ENCODE assay signal across 10 cellular contexts in the genomic region with DNA sequence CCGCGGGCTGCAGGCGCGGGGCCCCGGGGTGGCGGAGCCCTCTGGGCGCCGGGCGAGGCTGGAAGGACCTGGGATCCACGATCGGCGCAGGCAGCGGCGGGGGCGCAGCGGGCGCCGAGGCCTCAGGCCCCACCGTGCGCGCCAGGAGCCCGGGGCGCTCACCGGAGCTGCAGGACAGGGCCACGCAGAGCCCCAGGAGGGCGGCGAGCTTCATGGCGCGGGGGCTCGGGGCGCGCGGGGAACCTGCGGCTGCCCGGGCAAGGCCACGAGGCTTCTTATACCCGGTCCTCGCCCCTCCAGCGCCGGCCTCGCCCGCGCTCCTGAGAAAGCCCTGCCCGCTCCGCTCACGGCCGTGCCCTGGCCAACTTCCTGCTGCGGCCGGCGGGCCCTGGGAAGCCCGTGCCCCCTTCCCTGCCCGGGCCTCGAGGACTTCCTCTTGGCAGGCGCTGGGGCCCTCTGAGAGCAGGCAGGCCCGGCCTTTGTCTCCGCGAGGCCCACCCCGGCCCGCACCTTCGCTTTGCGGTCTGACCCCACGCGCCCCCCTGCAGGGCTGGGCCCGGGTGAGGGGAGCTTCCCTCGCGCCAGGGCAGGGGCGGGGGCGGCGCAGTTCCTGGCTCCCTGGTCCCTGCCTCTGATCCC. TPM values are rescaled to one million over a fixed set of nuclear protein-coding genes. Genes with fewer than 3 reads are reported as not detected.
A peak's percentile ranks its signal among the peaks of the same experiment; 100 is the strongest.
DNase-seq lines count a peak whose midpoint lies in the region; ATAC-seq and TF ChIP-seq lines count a peak whose summit lies in the region.
"Had no signal": no experiment of that assay in that cellular context is flagged by ENCODE, and none has a peak within 500 bp of the region (broad histone marks: within the 10 kb centered on the region; RNA-seq: fewer than 3 reads in every experiment).

Gene SCGB3A1 (minus strand): TSS at position 251 of the 639 bp plus-strand sequence. CDS start 37 bp downstream, at position 214.

- H3K79me2 ChIP-seq in mammary epithelial cell (ENCODE audit: insufficient read depth, low read length): no peaks in the 10 kb centered on the region

- no peak within 1 kb of the TSS for H3K9ac ChIP-seq in mammary epithelial cell (ENCODE audit: insufficient read depth, low read length)

- H3K4me2 ChIP-seq in mammary epithelial cell (ENCODE audit: insufficient read depth, low read depth, low read length): peak within 1 kb of the TSS; percentile 47

- CTCF ChIA-PET in mammary epithelial cell (lab: Charles Lee; ENCODE audit: low non-redundant PET): no interaction called here

- H3K4me1 ChIP-seq in mammary epithelial cell (ENCODE audit: insufficient read depth, low read length) (peaks cover 8% of the 10 kb centered on the region), mesodermal cell (ENCODE audit: control insufficient read depth, insufficient read depth, low read length, poor library complexity, severe bottlenecking) (no peaks in the 10 kb centered on the region), upper lobe of right lung (peaks cover 18% of the 10 kb centered on the region)

- in situ Hi-C loops in mammary epithelial cell (cut with MboI; ENCODE audit: low sequenced_read_pairs in 2 of 2): no loop called here

- H3K4me1 Mint-ChIP-seq in activated naive CD8-positive, alpha-beta T cell (ENCODE audit: low read depth): peaks cover 12% of the 10 kb centered on the region
- H3K4me1 Mint-ChIP-seq in activated naive CD8-positive, alpha-beta T cell treated with anti-CD3 and anti-CD28 coated beads, Interleukin-2, amount 50 U/mL, for 24 hours: peaks cover 7% of the 10 kb centered on the region

- ATAC-seq in activated naive CD8-positive, alpha-beta T cell treated with anti-CD3 and anti-CD28 coated beads, Interleukin-2, amount 50 U/mL, for 24 hours: no peak
- ATAC-seq in upper lobe of right lung (peak; percentile 70), HG03565 (IDR thresholded peaks at IDR 0.05; ENCODE audit: unreplicated experiment) (no peak)

- peak within 1 kb of the TSS; percentile 67 for H3K4me3 Mint-ChIP-seq in activated naive CD8-positive, alpha-beta T cell
- no peak within 1 kb of the TSS for H3K4me3 Mint-ChIP-seq in activated naive CD8-positive, alpha-beta T cell treated with anti-CD3 and anti-CD28 coated beads, Interleukin-2, amount 50 U/mL, for 24 hours

- H3K27me3 ChIP-seq in mammary epithelial cell (ENCODE audit: insufficient read depth, low read length) (peaks cover 17% of the 10 kb centered on the region), upper lobe of right lung (peaks cover 22% of the 10 kb centered on the region)

- no peaks in the 10 kb centered on the region for H3K9me3 Mint-ChIP-seq in activated naive CD8-positive, alpha-beta T cell (ENCODE audit: low read depth)
- H3K9me3 Mint-ChIP-seq in activated naive CD8-positive, alpha-beta T cell treated with anti-CD3 and anti-CD28 coated beads, Interleukin-2, amount 50 U/mL, for 24 hours: no peaks in the 10 kb centered on the region

- 0% methylated on average over 6 of the region's 69 CpGs for WGBS in mammary epithelial cell (ENCODE audit: low coverage, missing lambda C conversion rate)
- 9 to 16% methylated on average over 42 to 65 of the region's 69 CpGs for WGBS in mesodermal cell (ENCODE audit: insufficient coverage in 2 of 2), 2 experiments

- BruUV-seq in mammary epithelial cell (replicated peaks; lab: Mats Ljungman, UMichigan): no TSS peak

- no peaks in the 10 kb centered on the region for H4K20me1 ChIP-seq in mammary epithelial cell (ENCODE audit: insufficient read depth, low read length)

- dilution Hi-C loops in mammary epithelial cell (cut with HindIII; ENCODE audit: low sequenced_read_pairs): no loop called here

- no peaks in the 10 kb centered on the region for H3K36me3 ChIP-seq in mammary epithelial cell (ENCODE audit: insufficient read depth, low read length)
- H3K36me3 ChIP-seq in mesodermal cell (ENCODE audit: control insufficient read depth, insufficient read depth, low read length): no peaks in the 10 kb centered on the region
- no peaks in the 10 kb centered on the region for H3K36me3 ChIP-seq in upper lobe of right lung

- H2AFZ ChIP-seq in mammary epithelial cell (ENCODE audit: low read depth, low read length): peak within 1 kb of the TSS; percentile 15

- H3K27me3 Mint-ChIP-seq in activated naive CD8-positive, alpha-beta T cell: peaks cover 24% of the 10 kb centered on the region
- peaks cover 45% of the 10 kb centered on the region for H3K27me3 Mint-ChIP-seq in activated naive CD8-positive, alpha-beta T cell treated with anti-CD3 and anti-CD28 coated beads, Interleukin-2, amount 50 U/mL, for 24 hours

- TF ChIP-seq CTCF in mammary epithelial cell (conservative IDR thresholded peaks at IDR 0.05 in 1 of 2, IDR thresholded peaks at IDR 0.05 in 1 of 2; ENCODE audit: extremely low read depth in 1 of 2, insufficient read depth in 1 of 2, low read depth in 1 of 2, low read length in 2 of 2) (no peak), upper lobe of right lung (IDR thresholded peaks at IDR 0.05) (no peak)

- H3K27ac ChIP-seq in mammary epithelial cell (ENCODE audit: insufficient read depth, low read depth, low read length): no peak within 1 kb of the TSS
- no peak within 1 kb of the TSS for H3K27ac ChIP-seq in mesodermal cell (ENCODE audit: low read depth, low read length, severe bottlenecking)
- no peak within 1 kb of the TSS for H3K27ac ChIP-seq in upper lobe of right lung

- no peak within 1 kb of the TSS for H3K27ac Mint-ChIP-seq in activated naive CD8-positive, alpha-beta T cell
- no peak within 1 kb of the TSS for H3K27ac Mint-ChIP-seq in activated naive CD8-positive, alpha-beta T cell treated with anti-CD3 and anti-CD28 coated beads, Interleukin-2, amount 50 U/mL, for 24 hours
- H3K27ac Mint-ChIP-seq: naive B cell had no signal

- H3K9me3 ChIP-seq in mammary epithelial cell (replicated peaks; ENCODE audit: insufficient read depth, low read length) (no peaks in the 10 kb centered on the region), mesodermal cell (ENCODE audit: control insufficient read depth, low read length) (no peaks in the 10 kb centered on the region), upper lobe of right lung (no peaks in the 10 kb centered on the region)

- no peak for DNase-seq in activated naive CD8-positive, alpha-beta T cell treated with anti-CD3 and anti-CD28 coated beads, Interleukin-2, amount 50 U/mL, for 24 hours
- no peak for DNase-seq in mammary epithelial cell
- peak; percentile 81 for DNase-seq in upper lobe of right lung
- no peak for DNase-seq in stimulated activated naive CD4-positive, alpha-beta T cell treated with Interleukin-2 at 50 U/mL for 16 hours (lab: John Stamatoyannopoulos, UW)
- no peak for DNase-seq in iPS-NIHi11 (ENCODE audit: low spot score)
- DNase-seq: naive B cell had no signal

- H3K4me3 ChIP-seq in mammary epithelial cell (replicated peaks in 1 of 3; ENCODE audit: insufficient read depth in 1 of 3, low read depth in 2 of 3, low read length in 3 of 3) (no peak within 1 kb of the TSS), mesodermal cell (ENCODE audit: extremely low read depth, insufficient read depth, low read length, poor library complexity, severe bottlenecking) (peak within 1 kb of the TSS; percentile 28), upper lobe of right lung (peak within 1 kb of the TSS; percentile 33)

- peaks cover 3% of the 10 kb centered on the region for H3K36me3 Mint-ChIP-seq in activated naive CD8-positive, alpha-beta T cell
- H3K36me3 Mint-ChIP-seq in activated naive CD8-positive, alpha-beta T cell treated with anti-CD3 and anti-CD28 coated beads, Interleukin-2, amount 50 U/mL, for 24 hours (ENCODE audit: low read depth): no peaks in the 10 kb centered on the region

- intact Hi-C loops in mammary epithelial cell (cut with micrococcal nuclease) (no loop called here), upper lobe of right lung (cut with DNase I) (no loop called here)

RNA-seq across cellular contexts. Expression of gene SCGB3A1, which starts in this region (rescaled TPM):
- not detected for total RNA-seq in mammary epithelial cell
- polyA plus RNA-seq in mammary epithelial cell: not detected
- polyA minus RNA-seq in mammary epithelial cell: not detected
- 0.92 TPM for polyA plus RNA-seq in mesodermal cell (2013, experiment 1 of 2)
- polyA plus RNA-seq in mesodermal cell (2013, experiment 2 of 2): 1.0 TPM
- 86.9 TPM for total RNA-seq in upper lobe of right lung
- polyA plus RNA-seq: BJ had no signal

Comparison
In these comparisons a context has a peak if more than half of its experiments do, and no peak if none do; other contexts are left out.
1. RNA of gene SCGB3A1 (total RNA-seq): 86.9 TPM in upper lobe of right lung (single experiment); not detected in mammary epithelial cell; every median in the first group is over 10 times any median in the second.
2. H3K4me3 ChIP-seq: peak in mesodermal cell (single experiment) and upper lobe of right lung (single experiment); none in mammary epithelial cell (0 of 3).